14 cellular contexts compared by ENCODE assay signal in the genomic region with DNA sequence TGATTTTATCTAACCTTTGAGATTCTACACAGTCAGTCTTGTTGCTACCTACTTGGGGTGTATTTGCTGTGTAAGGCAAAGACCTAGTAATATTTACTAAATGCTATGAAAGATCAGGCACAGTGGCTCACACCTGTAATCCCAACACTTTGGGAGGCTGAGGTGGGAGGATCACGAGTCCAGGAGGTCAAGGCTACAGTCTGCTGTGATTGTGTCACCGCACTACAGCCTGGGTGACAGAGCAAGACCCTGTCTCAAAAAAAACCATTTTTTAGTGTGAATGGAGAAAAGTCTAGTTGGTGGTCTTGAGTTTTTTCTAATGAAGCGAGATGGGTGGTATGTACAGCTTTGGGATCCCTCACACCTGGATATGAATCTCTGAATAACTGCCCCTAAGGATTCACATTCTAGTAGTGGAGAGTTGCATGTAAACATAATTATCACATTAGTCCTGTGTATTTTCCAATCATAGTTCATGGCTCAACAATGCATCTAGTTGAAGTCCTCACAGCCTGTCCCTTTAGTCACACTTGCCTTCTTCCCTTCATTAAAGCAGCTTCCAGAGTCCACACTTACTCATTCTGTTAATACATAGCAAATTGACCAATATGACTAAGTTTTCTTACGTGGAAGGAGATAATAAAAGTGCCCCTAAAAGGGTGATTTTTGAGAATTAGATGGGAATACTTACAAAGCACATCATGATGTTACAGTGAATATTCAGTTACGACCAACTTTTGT. TPM values are rescaled to one million over a fixed set of nuclear protein-coding genes. Genes with fewer than 3 reads are reported as not detected.
A peak's percentile ranks its signal among the peaks of the same experiment; 100 is the strongest.
DNase-seq lines count a peak whose midpoint lies in the region; ATAC-seq and TF ChIP-seq lines count a peak whose summit lies in the region.
"Had no signal": no experiment of that assay in that cellular context is flagged by ENCODE, and none has a peak within 500 bp of the region (broad histone marks: within the 10 kb centered on the region; RNA-seq: fewer than 3 reads in every experiment).

No MANE protein-coding gene starts in this region.

- no peaks in the 10 kb centered on the region for H3K27me3 Mint-ChIP-seq in activated CD4-positive, alpha-beta memory T cell treated with anti-CD3 and anti-CD28 coated beads for 36 hours
- H3K27me3 Mint-ChIP-seq in naive B cell, result no peaks in the 10 kb centered on the region

- DNase-seq in DMS53 (lab: John Stamatoyannopoulos, UW) (peak; percentile 29), DMS53 treated with DMSO at 0.1 percent for 48 hours (lab: John Stamatoyannopoulos, UW; ENCODE audit: unreplicated experiment) (no peak), HCT116 (ENCODE audit: low read depth, low spot score) (no peak), naive B cell (no peak), T-helper 2 cell (no peak), SK-N-SH (no peak), NCI-H510A (lab: John Stamatoyannopoulos, UW) (no peak)
- no peak for DNase-seq in activated CD4-positive, alpha-beta memory T cell treated with anti-CD3 and anti-CD28 coated beads for 36 hours
- DNase-seq: 8988T, caudate nucleus, OCI-M1, sigmoid colon, trophoblast cell had no signal

- peaks cover 48% of the 10 kb centered on the region for H3F3A ChIP-seq in SK-N-SH (replicated peaks; ENCODE audit: insufficient read depth)

- H3K27me3 ChIP-seq in HCT116 (ENCODE audit: insufficient read depth, low read length), result no peaks in the 10 kb centered on the region
- H3K27me3 ChIP-seq in SK-N-SH (ENCODE audit: insufficient read depth), result no peaks in the 10 kb centered on the region
- H3K27me3 ChIP-seq: sigmoid colon had no signal

- no peaks in the 10 kb centered on the region for H3K9me2 ChIP-seq in HCT116 (ENCODE audit: insufficient read depth)
- no peaks in the 10 kb centered on the region for H3K9me2 ChIP-seq in SK-N-SH

- TF ChIP-seq EP300 in SK-N-SH (IDR thresholded peaks at IDR 0.05; ENCODE audit: borderline replicate concordance in 1 of 2, low read depth in 1 of 2, low read length in 1 of 2), result no peak

- intact Hi-C loops in HCT116 (cut with micrococcal nuclease), result no loop called here
- intact Hi-C loops in activated CD4-positive, alpha-beta memory T cell treated with anti-CD3 and anti-CD28 coated beads for 36 hours (cut with micrococcal nuclease), result no loop called here

- H3K4me3 ChIP-seq in HCT116 (replicated peaks in 1 of 2; ENCODE audit: low read depth in 1 of 2, low read length in 2 of 2), result no peak overlapping the region
- no peak overlapping the region for H3K4me3 ChIP-seq in SK-N-SH (ENCODE audit: low read depth in 2 of 2, low read length in 1 of 2)
- H3K4me3 ChIP-seq: sigmoid colon had no signal

- peaks cover 68% of the 10 kb centered on the region for H3K36me3 Mint-ChIP-seq in activated CD4-positive, alpha-beta memory T cell treated with anti-CD3 and anti-CD28 coated beads for 36 hours
- peaks cover 10 to 11% of the 10 kb centered on the region in 2 donors for H3K36me3 Mint-ChIP-seq in naive B cell

- H3K27ac ChIP-seq in HCT116 (ENCODE audit: low read depth, low read length) (no peak overlapping the region), SK-N-SH (ENCODE audit: low read depth in 2 of 2, low read length in 1 of 2) (peak overlapping the region in 1 of 2 experiments; percentile 4; a peak in 1 of 4 replicates)
- H3K27ac ChIP-seq: KMS-11 had no signal

- no peak overlapping the region for H3K4me3 Mint-ChIP-seq in activated CD4-positive, alpha-beta memory T cell treated with anti-CD3 and anti-CD28 coated beads for 36 hours
- H3K4me3 Mint-ChIP-seq in naive B cell, result no peak overlapping the region

- TF ChIP-seq CTCF in HCT116 (IDR thresholded peaks at IDR 0.05 in 2 of 3, conservative IDR thresholded peaks at IDR 0.05 in 1 of 3; ENCODE audit: borderline replicate concordance in 1 of 3, insufficient read depth in 1 of 3, low read depth in 2 of 3, low read length in 2 of 3) (no peak), SK-N-SH (IDR thresholded peaks at IDR 0.05) (no peak)

- no peak for TF ChIP-seq POLR2A in HCT116 (IDR thresholded peaks at IDR 0.05; ENCODE audit: borderline replicate concordance, extremely low read depth, insufficient read depth, insufficient read length)

- no peaks in the 10 kb centered on the region for H3K9me3 Mint-ChIP-seq in activated CD4-positive, alpha-beta memory T cell treated with anti-CD3 and anti-CD28 coated beads for 36 hours
- no peaks in the 10 kb centered on the region for H3K9me3 Mint-ChIP-seq in naive B cell

- RAD21 ChIA-PET in HCT116 (lab: Charles Lee; ENCODE audit: low non-redundant PET in 1 of 2, low total read pairs in 2 of 2, uncharacterized antibody in 2 of 2, unreplicated experiment in 2 of 2), result no interaction called here

- peaks cover 32 to 42% of the 10 kb centered on the region in 2 experiments for H3K36me3 ChIP-seq in HCT116 (ENCODE audit: control insufficient read depth in 1 of 2, insufficient read depth in 2 of 2, low read length in 2 of 2)
- H3K36me3 ChIP-seq in SK-N-SH (replicated peaks in 1 of 2; ENCODE audit: control insufficient read depth in 1 of 2, insufficient read depth in 2 of 2, low read length in 1 of 2), result peaks cover 61 to 69% of the 10 kb centered on the region in 2 experiments

- no peak for TF ChIP-seq RAD21 in HCT116 (IDR thresholded peaks at IDR 0.05; ENCODE audit: low read depth)
- no peak for TF ChIP-seq RAD21 in SK-N-SH (IDR thresholded peaks at IDR 0.05; ENCODE audit: low read length)

- H3K9me3 ChIP-seq in HCT116 (ENCODE audit: control insufficient read depth in 1 of 2, insufficient read depth in 1 of 2, low read depth in 1 of 2, low read length in 2 of 2), result no peaks in the 10 kb centered on the region
- H3K9me3 ChIP-seq in SK-N-SH, result no peaks in the 10 kb centered on the region
- H3K9me3 ChIP-seq: sigmoid colon had no signal

- BruUV-seq in HCT116 (replicated peaks; lab: Mats Ljungman, UMichigan), result no TSS peak

- CTCF ChIA-PET in HCT116 (lab: Charles Lee) (no interaction called here), SK-N-SH (lab: Yijun Ruan, JAX) (interaction anchor here (1.0 to 1.1 kb wide), 3 partner anchors 9 to 100 kb away, joined by 3 to 4 read pairs (median 3); partner anchors contain the start of gene RASL11A)
- CTCF ChIA-PET in activated CD4-positive, alpha-beta memory T cell treated with anti-CD3 and anti-CD28 coated beads for 36 hours (lab: Charles Lee), result interaction anchor here (0.6 to 2.0 kb wide), 3 partner anchors 12 to 274 kb away, joined by 3 to 12 read pairs (median 5); partner anchors contain the start of gene RASL11A

- peaks cover 68% of the 10 kb centered on the region for H3K4me1 Mint-ChIP-seq in activated CD4-positive, alpha-beta memory T cell treated with anti-CD3 and anti-CD28 coated beads for 36 hours (ENCODE audit: low read depth)
- H3K4me1 Mint-ChIP-seq in naive B cell, result peaks cover 46 to 63% (median 59%) of the 10 kb centered on the region in 3 donors

- POLR2A ChIA-PET in HCT116 (lab: Charles Lee), result interaction anchor here (0.8 kb wide), 1 partner anchor 83 kb away, joined by 3 read pairs; no protein-coding TSS in a partner anchor
- POLR2A ChIA-PET in activated CD4-positive, alpha-beta memory T cell treated with anti-CD3 and anti-CD28 coated beads for 36 hours (lab: Charles Lee), result interaction anchor here (0.9 to 3.4 kb wide), 3 partner anchors 11 to 130 kb away, joined by 4 to 14 read pairs (median 12); partner anchors contain the start of gene RASL11A
- POLR2A ChIA-PET in SK-N-SH (lab: Yijun Ruan, JAX), result no interaction called here

- ATAC-seq in HCT116 (peak; percentile 12; the same call in 1 of the 2 replicates), naive B cell (ENCODE audit: low read depth in 2 of 2) (no peak)

- peaks cover 20% of the 10 kb centered on the region; the same call in 1 of the 2 replicates for H4K20me1 ChIP-seq in HCT116 (ENCODE audit: insufficient read depth)
- H4K20me1 ChIP-seq in SK-N-SH (ENCODE audit: insufficient read depth), result peaks cover 44% of the 10 kb centered on the region

- H2AFZ ChIP-seq in HCT116 (ENCODE audit: low read depth, low read length, poor library complexity, severe bottlenecking) (no peak overlapping the region), SK-N-SH (ENCODE audit: low read depth) (no peak overlapping the region)

- H3K79me2 ChIP-seq in HCT116 (ENCODE audit: insufficient read depth, low read length) (peaks cover 42% of the 10 kb centered on the region), SK-N-SH (ENCODE audit: insufficient read depth) (peaks cover 55% of the 10 kb centered on the region)

- peak overlapping the region; percentile 81 for H3K27ac Mint-ChIP-seq in activated CD4-positive, alpha-beta memory T cell treated with anti-CD3 and anti-CD28 coated beads for 36 hours
- peak overlapping the region in 4 of 6 donors; percentile 9 to 77 (median 58) for H3K27ac Mint-ChIP-seq in naive B cell

- H3K4me2 ChIP-seq in HCT116 (ENCODE audit: low read length) (no peak overlapping the region), SK-N-SH (no peak overlapping the region)
- H3K4me2 ChIP-seq: KMS-11 had no signal

- WGBS in SK-N-SH (ENCODE audit: low lambda C conversion rate), result 98% methylated on average over 5 of the region's 5 CpGs

- H3K9ac ChIP-seq in HCT116 (ENCODE audit: low read length) (no peak overlapping the region), SK-N-SH (no peak overlapping the region)
- H3K9ac ChIP-seq: KMS-11 had no signal

- H3K4me1 ChIP-seq in HCT116 (ENCODE audit: control insufficient read depth in 1 of 2, insufficient read depth in 2 of 2, low read length in 2 of 2) (peaks cover 1 to 5% of the 10 kb centered on the region in 2 experiments; a peak in 2 of 4 replicates), SK-N-SH (ENCODE audit: control insufficient read depth in 1 of 2, insufficient read depth in 2 of 2, low read depth in 1 of 2, low read length in 1 of 2) (peaks cover 2 to 5% of the 10 kb centered on the region in 2 experiments; a peak in 2 of 4 replicates)

TF ChIP-seq in HCT116, 20 proteins besides CTCF, POLR2A, EP300 and RAD21 (continues in another document):
- TF ChIP-seq POLR2AphosphoS5 (IDR thresholded peaks at IDR 0.05; ENCODE audit: low read depth, low read length), result 0 out of 2 replicates have a peak, but pooled peaks have one; percentile 14

TF ChIP-seq in SK-N-SH, 30 proteins besides CTCF, POLR2A, EP300 and RAD21 (continues in another document):
- TF ChIP-seq TCF12 (IDR thresholded peaks at IDR 0.05) (no peak), RFX5 (IDR thresholded peaks at IDR 0.05; ENCODE audit: low read length) (no peak)

RNA-seq across cellular contexts. Expression of gene RPL21, which starts 7.4 kb away (rescaled TPM):
- 915 TPM for total RNA-seq in HCT116 (2021; ENCODE audit: unreplicated experiment)
- 810 and 999 TPM in 2 replicates for polyA plus RNA-seq in HCT116 (2012)
- 1,000 to 10,000 TPM; 1,539 to 1,545 TPM for total RNA-seq in activated CD4-positive, alpha-beta memory T cell treated with anti-CD3 and anti-CD28 coated beads for 36 hours
- polyA plus RNA-seq in naive B cell (ENCODE audit: low read depth in 6 of 6) (1,000 to 10,000 TPM; 5,049 to 7,554 (median 6,763) TPM), SK-N-SH (2012; rRNA removed) (1,261 and 1,610 TPM in 2 replicates)
- polyA plus RNA-seq in SK-N-SH (2012; cell fraction: cytosol; rRNA removed), result 2,029 and 2,591 TPM in 2 replicates
- polyA plus RNA-seq in SK-N-SH (2012; cell fraction: nucleus; rRNA removed), result 305 and 380 TPM in 2 replicates

RNA-seq across cellular contexts. Expression of gene RASL11A, which starts 11.8 kb away (rescaled TPM):
- total RNA-seq in HCT116 (2021; ENCODE audit: unreplicated experiment), result 5.0 TPM
- 4.2 and 5.3 TPM in 2 replicates for polyA plus RNA-seq in HCT116 (2012)
- 1 to 10 TPM; 4.8 to 6.8 TPM for total RNA-seq in activated CD4-positive, alpha-beta memory T cell treated with anti-CD3 and anti-CD28 coated beads for 36 hours
- polyA plus RNA-seq in naive B cell (ENCODE audit: low read depth in 6 of 6) (10 to 100 TPM in 2 of 6 donors, 1 to 10 TPM in 3, not detected in 1; 1.2 to 15.9 (median 9.5) TPM), SK-N-SH (2012; rRNA removed) (1.2 and 2.7 TPM in 2 replicates)
- 1.2 and 1.6 TPM in 2 replicates for polyA plus RNA-seq in SK-N-SH (2012; cell fraction: cytosol; rRNA removed)
- 1.9 and 2.0 TPM in 2 replicates for polyA plus RNA-seq in SK-N-SH (2012; cell fraction: nucleus; rRNA removed)
